ENCODE assay signal across 27 cellular contexts in the genomic region with DNA sequence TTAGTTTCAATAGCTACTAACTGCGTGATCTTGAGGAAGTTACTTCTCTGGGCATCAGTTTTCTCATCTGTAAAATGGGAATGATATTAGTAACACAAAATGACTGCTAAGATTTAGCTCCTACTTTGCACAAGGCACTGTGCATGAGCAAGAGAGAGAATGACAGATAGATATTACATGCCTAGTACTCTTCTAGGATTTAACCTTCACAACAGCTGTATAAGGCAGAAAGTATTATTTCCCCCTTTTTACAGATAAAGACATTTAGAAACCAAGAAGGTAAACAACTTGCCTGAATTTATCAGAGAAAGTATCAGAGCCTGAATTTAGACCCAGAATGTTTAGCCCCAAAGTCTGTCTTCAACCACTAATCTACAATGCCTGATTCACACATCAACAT.
"Had no signal": no experiment of that assay in that cellular context is flagged by ENCODE, and none has a peak within 500 bp of the region (broad histone marks: within the 10 kb centered on the region; RNA-seq: fewer than 3 reads in every experiment).

No MANE protein-coding gene starts in this region.

- H3K9me3 Mint-ChIP-seq: mesothelial cell of epicardium; naive B cell; nephron; neural progenitor cell; stimulated activated effector memory CD8-positive, alpha-beta T cell treated with anti-CD3 and anti-CD28 coated beads, Interleukin-12 subunit alpha, Interleukin-12 subunit beta, amount 100 ng/mL, for 72 hours; type B pancreatic cell had no signal

- ATAC-seq: foreskin keratinocyte; gastroesophageal sphincter; heart left ventricle; left cardiac atrium; left lung; mucosa of descending colon; sciatic nerve; stimulated activated effector memory CD8-positive, alpha-beta T cell treated with anti-CD3 and anti-CD28 coated beads, Interleukin-12 subunit alpha, Interleukin-12 subunit beta, amount 100 ng/mL, for 72 hours had no signal

- H3K27me3 Mint-ChIP-seq: dendritic cell treated with granulocyte-macrophage colony-stimulating factor and Interleukin-4, amounts not matched to agents 40 ng/mL and 50 ng/mL, for 4 days; naive B cell; progenitor cell of endocrine pancreas; type B pancreatic cell had no signal

- H3K4me1 Mint-ChIP-seq: mesothelial cell of epicardium; nephron; neural progenitor cell; stimulated activated effector memory CD8-positive, alpha-beta T cell treated with anti-CD3 and anti-CD28 coated beads, Interleukin-12 subunit alpha, Interleukin-12 subunit beta, amount 100 ng/mL, for 72 hours had no signal

- H3K9ac ChIP-seq: neural progenitor cell, parathyroid adenoma had no signal

- H3K4me3 Mint-ChIP-seq: dendritic cell treated with granulocyte-macrophage colony-stimulating factor and Interleukin-4, amounts not matched to agents 40 ng/mL and 50 ng/mL, for 4 days; mesothelial cell of epicardium; naive B cell; nephron; neural progenitor cell; stimulated activated effector memory CD8-positive, alpha-beta T cell treated with anti-CD3 and anti-CD28 coated beads, Interleukin-12 subunit alpha, Interleukin-12 subunit beta, amount 100 ng/mL, for 72 hours; type B pancreatic cell had no signal

- H2AFZ ChIP-seq: hepatocyte, neural progenitor cell, parathyroid adenoma had no signal

- H3K36me3 ChIP-seq: colonic mucosa, esophagus muscularis mucosa, gastroesophageal sphincter, heart left ventricle, left lung, neural progenitor cell, right atrium auricular region, stomach, thyroid gland had no signal

- FAIRE-seq: islet of Langerhans had no signal

- H3K27me3 ChIP-seq: colonic mucosa, esophagus muscularis mucosa, foreskin keratinocyte, gastroesophageal sphincter, heart left ventricle, hepatocyte, left lung, neural progenitor cell, right atrium auricular region, stomach, thyroid gland had no signal

- H3K9me3 ChIP-seq: colonic mucosa, esophagus muscularis mucosa, gastroesophageal sphincter, heart left ventricle, left lung, mucosa of descending colon, right atrium auricular region, stomach, thyroid gland had no signal

- H3K27ac Mint-ChIP-seq: dendritic cell treated with granulocyte-macrophage colony-stimulating factor and Interleukin-4, amounts not matched to agents 40 ng/mL and 50 ng/mL, for 4 days; mesothelial cell of epicardium; nephron; neural progenitor cell; progenitor cell of endocrine pancreas; stimulated activated effector memory CD8-positive, alpha-beta T cell treated with anti-CD3 and anti-CD28 coated beads, Interleukin-12 subunit alpha, Interleukin-12 subunit beta, amount 100 ng/mL, for 72 hours; type B pancreatic cell had no signal

- H3K79me2 ChIP-seq: hepatocyte, parathyroid adenoma had no signal

- DNase-seq: colonic mucosa; effector CD8-positive, alpha-beta T cell; foreskin keratinocyte; heart left ventricle; left cardiac atrium; left lung; mucosa of descending colon; naive B cell; stimulated activated CD4-positive, alpha-beta T cell treated with anti-CD3 and anti-CD28 coated beads, Interleukin-2, amount 100 ng/mL, for 24 hours; stimulated activated CD4-positive, alpha-beta T cell treated with anti-CD3 and anti-CD28 coated beads, Interleukin-4, amount 100 ng/mL, for 24 hours; stimulated activated naive CD4-positive, alpha-beta T cell treated with Interleukin-2 at 50 U/mL for 16 hours; stomach; thyroid gland had no signal

- H3K36me3 Mint-ChIP-seq: mesothelial cell of epicardium; naive B cell; neural progenitor cell; stimulated activated effector memory CD8-positive, alpha-beta T cell treated with anti-CD3 and anti-CD28 coated beads, Interleukin-12 subunit alpha, Interleukin-12 subunit beta, amount 100 ng/mL, for 72 hours; type B pancreatic cell had no signal

- H3K27ac ChIP-seq: colonic mucosa, foreskin keratinocyte, heart left ventricle, hepatocyte, left lung, neural progenitor cell, parathyroid adenoma, right atrium auricular region, stomach had no signal

- H3K4me1 ChIP-seq: colonic mucosa, foreskin keratinocyte, heart left ventricle, neural progenitor cell, parathyroid adenoma, right atrium auricular region, thyroid gland had no signal

- H3K4me3 ChIP-seq: colonic mucosa, esophagus muscularis mucosa, gastroesophageal sphincter, heart left ventricle, hepatocyte, left lung, mucosa of descending colon, neural progenitor cell, right atrium auricular region, stomach, thyroid gland had no signal

- H3K4me2 ChIP-seq: hepatocyte, neural progenitor cell had no signal
